In the genomic region with DNA sequence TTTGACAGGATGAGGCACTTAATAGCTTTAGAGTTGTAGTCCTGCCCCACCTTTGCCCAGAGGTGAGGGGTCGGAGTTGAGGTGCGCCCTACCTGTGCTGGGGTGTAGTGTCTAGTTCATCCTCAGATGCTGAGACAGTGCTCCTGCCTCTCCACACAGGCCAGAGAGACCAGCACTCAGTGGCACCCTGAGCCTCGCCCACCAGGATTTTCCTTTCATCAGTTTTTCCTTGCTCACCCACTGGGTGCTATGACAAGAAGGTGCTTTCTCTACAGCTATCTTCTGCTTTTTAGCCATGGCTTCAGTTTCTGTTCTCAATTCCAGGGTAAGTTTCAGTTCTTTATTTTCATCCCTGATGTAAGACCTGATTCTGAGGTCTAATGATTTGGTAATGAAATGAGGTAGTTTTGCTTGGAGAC, we compare ENCODE assay signal across 1 cellular context.
TF ChIP-seq lines count a peak whose summit lies in the region.

No MANE protein-coding gene starts in this region.

TF ChIP-seq in GM12878, 131 proteins besides CTCF, POLR2A, EP300 and RAD21 (continued from another document and continues in another):
- TF ChIP-seq, protein P1, sequence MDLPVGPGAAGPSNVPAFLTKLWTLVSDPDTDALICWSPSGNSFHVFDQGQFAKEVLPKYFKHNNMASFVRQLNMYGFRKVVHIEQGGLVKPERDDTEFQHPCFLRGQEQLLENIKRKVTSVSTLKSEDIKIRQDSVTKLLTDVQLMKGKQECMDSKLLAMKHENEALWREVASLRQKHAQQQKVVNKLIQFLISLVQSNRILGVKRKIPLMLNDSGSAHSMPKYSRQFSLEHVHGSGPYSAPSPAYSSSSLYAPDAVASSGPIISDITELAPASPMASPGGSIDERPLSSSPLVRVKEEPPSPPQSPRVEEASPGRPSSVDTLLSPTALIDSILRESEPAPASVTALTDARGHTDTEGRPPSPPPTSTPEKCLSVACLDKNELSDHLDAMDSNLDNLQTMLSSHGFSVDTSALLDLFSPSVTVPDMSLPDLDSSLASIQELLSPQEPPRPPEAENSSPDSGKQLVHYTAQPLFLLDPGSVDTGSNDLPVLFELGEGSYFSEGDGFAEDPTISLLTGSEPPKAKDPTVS (IDR thresholded peaks at IDR 0.05; ENCODE audit: low read depth, low read length) = no peak
- TF ChIP-seq LARP7 (IDR thresholded peaks at IDR 0.05) = no peak
- TF ChIP-seq GATAD2B (conservative IDR thresholded peaks at IDR 0.05; ENCODE audit: low read depth) = peak; percentile 95
- TF ChIP-seq HDAC6 (IDR thresholded peaks at IDR 0.05; ENCODE audit: unreplicated experiment) = no peak
- peak; percentile 90 for TF ChIP-seq CREB1 (IDR thresholded peaks at IDR 0.05; ENCODE audit: low read depth)
- TF ChIP-seq, protein P2, sequence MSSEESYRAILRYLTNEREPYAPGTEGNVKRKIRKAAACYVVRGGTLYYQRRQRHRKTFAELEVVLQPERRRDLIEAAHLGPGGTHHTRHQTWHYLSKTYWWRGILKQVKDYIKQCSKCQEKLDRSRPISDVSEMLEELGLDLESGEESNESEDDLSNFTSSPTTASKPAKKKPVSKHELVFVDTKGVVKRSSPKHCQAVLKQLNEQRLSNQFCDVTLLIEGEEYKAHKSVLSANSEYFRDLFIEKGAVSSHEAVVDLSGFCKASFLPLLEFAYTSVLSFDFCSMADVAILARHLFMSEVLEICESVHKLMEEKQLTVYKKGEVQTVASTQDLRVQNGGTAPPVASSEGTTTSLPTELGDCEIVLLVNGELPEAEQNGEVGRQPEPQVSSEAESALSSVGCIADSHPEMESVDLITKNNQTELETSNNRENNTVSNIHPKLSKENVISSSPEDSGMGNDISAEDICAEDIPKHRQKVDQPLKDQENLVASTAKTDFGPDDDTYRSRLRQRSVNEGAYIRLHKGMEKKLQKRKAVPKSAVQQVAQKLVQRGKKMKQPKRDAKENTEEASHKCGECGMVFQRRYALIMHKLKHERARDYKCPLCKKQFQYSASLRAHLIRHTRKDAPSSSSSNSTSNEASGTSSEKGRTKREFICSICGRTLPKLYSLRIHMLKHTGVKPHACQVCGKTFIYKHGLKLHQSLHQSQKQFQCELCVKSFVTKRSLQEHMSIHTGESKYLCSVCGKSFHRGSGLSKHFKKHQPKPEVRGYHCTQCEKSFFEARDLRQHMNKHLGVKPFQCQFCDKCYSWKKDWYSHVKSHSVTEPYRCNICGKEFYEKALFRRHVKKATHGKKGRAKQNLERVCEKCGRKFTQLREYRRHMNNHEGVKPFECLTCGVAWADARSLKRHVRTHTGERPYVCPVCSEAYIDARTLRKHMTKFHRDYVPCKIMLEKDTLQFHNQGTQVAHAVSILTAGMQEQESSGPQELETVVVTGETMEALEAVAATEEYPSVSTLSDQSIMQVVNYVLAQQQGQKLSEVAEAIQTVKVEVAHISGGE (CRISPR knock-in tag; IDR thresholded peaks at IDR 0.05) = no peak
- TF ChIP-seq, protein P3, sequence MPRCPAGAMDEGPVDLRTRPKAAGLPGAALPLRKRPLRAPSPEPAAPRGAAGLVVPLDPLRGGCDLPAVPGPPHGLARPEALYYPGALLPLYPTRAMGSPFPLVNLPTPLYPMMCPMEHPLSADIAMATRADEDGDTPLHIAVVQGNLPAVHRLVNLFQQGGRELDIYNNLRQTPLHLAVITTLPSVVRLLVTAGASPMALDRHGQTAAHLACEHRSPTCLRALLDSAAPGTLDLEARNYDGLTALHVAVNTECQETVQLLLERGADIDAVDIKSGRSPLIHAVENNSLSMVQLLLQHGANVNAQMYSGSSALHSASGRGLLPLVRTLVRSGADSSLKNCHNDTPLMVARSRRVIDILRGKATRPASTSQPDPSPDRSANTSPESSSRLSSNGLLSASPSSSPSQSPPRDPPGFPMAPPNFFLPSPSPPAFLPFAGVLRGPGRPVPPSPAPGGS (IDR thresholded peaks at IDR 0.05; ENCODE audit: borderline replicate concordance, insufficient read depth, low read depth, low read length, poor library complexity, severe bottlenecking) = peak; percentile 43
- TF ChIP-seq ZNF207 (IDR thresholded peaks at IDR 0.05; ENCODE audit: borderline replicate concordance) = no peak
- no peak for TF ChIP-seq CBFB (IDR thresholded peaks at IDR 0.05; ENCODE audit: low read depth)
- peak; percentile 91 for TF ChIP-seq BMI1 (IDR thresholded peaks at IDR 0.05; ENCODE audit: borderline replicate concordance)
- TF ChIP-seq, protein P4, sequence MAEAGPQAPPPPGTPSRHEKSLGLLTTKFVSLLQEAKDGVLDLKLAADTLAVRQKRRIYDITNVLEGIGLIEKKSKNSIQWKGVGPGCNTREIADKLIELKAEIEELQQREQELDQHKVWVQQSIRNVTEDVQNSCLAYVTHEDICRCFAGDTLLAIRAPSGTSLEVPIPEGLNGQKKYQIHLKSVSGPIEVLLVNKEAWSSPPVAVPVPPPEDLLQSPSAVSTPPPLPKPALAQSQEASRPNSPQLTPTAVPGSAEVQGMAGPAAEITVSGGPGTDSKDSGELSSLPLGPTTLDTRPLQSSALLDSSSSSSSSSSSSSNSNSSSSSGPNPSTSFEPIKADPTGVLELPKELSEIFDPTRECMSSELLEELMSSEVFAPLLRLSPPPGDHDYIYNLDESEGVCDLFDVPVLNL (IDR thresholded peaks at IDR 0.05; ENCODE audit: low read depth, low read length) = no peak
- peak; percentile 96 for TF ChIP-seq BCL11A (IDR thresholded peaks at IDR 0.05; ENCODE audit: low read depth, low read length)
- TF ChIP-seq NFXL1 (IDR thresholded peaks at IDR 0.05; ENCODE audit: borderline replicate concordance) = no peak
- TF ChIP-seq MXI1 (IDR thresholded peaks at IDR 0.05; ENCODE audit: low read depth, low read length) = no peak; the same call in 1 of the 2 replicates
- no peak for TF ChIP-seq SMAD1 (IDR thresholded peaks at IDR 0.05; ENCODE audit: low read depth, partially characterized antibody)
- peak; percentile 92 for TF ChIP-seq NFIC (IDR thresholded peaks at IDR 0.05; ENCODE audit: low read depth, low read length)
- no peak for TF ChIP-seq NR2C2 (IDR thresholded peaks at IDR 0.05; ENCODE audit: borderline replicate concordance, control insufficient read depth, insufficient read length, low read depth)
- TF ChIP-seq CREM (IDR thresholded peaks at IDR 0.05; ENCODE audit: low read depth) = peak; percentile 95
- no peak for TF ChIP-seq SREBF1 (IDR thresholded peaks at IDR 0.05; ENCODE audit: low read length)
- TF ChIP-seq, protein P5, sequence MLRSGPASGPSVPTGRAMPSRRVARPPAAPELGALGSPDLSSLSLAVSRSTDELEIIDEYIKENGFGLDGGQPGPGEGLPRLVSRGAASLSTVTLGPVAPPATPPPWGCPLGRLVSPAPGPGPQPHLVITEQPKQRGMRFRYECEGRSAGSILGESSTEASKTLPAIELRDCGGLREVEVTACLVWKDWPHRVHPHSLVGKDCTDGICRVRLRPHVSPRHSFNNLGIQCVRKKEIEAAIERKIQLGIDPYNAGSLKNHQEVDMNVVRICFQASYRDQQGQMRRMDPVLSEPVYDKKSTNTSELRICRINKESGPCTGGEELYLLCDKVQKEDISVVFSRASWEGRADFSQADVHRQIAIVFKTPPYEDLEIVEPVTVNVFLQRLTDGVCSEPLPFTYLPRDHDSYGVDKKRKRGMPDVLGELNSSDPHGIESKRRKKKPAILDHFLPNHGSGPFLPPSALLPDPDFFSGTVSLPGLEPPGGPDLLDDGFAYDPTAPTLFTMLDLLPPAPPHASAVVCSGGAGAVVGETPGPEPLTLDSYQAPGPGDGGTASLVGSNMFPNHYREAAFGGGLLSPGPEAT (IDR thresholded peaks at IDR 0.05; ENCODE audit: low read depth) = peak; percentile 98
- peak; percentile 54 for TF ChIP-seq RELA (IDR thresholded peaks at IDR 0.05; ENCODE audit: borderline replicate concordance, partially characterized antibody)
- TF ChIP-seq, protein P6, sequence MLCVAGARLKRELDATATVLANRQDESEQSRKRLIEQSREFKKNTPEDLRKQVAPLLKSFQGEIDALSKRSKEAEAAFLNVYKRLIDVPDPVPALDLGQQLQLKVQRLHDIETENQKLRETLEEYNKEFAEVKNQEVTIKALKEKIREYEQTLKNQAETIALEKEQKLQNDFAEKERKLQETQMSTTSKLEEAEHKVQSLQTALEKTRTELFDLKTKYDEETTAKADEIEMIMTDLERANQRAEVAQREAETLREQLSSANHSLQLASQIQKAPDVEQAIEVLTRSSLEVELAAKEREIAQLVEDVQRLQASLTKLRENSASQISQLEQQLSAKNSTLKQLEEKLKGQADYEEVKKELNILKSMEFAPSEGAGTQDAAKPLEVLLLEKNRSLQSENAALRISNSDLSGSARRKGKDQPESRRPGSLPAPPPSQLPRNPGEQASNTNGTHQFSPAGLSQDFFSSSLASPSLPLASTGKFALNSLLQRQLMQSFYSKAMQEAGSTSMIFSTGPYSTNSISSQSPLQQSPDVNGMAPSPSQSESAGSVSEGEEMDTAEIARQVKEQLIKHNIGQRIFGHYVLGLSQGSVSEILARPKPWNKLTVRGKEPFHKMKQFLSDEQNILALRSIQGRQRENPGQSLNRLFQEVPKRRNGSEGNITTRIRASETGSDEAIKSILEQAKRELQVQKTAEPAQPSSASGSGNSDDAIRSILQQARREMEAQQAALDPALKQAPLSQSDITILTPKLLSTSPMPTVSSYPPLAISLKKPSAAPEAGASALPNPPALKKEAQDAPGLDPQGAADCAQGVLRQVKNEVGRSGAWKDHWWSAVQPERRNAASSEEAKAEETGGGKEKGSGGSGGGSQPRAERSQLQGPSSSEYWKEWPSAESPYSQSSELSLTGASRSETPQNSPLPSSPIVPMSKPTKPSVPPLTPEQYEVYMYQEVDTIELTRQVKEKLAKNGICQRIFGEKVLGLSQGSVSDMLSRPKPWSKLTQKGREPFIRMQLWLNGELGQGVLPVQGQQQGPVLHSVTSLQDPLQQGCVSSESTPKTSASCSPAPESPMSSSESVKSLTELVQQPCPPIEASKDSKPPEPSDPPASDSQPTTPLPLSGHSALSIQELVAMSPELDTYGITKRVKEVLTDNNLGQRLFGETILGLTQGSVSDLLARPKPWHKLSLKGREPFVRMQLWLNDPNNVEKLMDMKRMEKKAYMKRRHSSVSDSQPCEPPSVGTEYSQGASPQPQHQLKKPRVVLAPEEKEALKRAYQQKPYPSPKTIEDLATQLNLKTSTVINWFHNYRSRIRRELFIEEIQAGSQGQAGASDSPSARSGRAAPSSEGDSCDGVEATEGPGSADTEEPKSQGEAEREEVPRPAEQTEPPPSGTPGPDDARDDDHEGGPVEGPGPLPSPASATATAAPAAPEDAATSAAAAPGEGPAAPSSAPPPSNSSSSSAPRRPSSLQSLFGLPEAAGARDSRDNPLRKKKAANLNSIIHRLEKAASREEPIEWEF (IDR thresholded peaks at IDR 0.05; ENCODE audit: insufficient replicate concordance, low read depth, low read length) = no peak
- TF ChIP-seq SPI1 (IDR thresholded peaks at IDR 0.05; ENCODE audit: borderline replicate concordance, insufficient read depth, low read depth, low read length) = peak; percentile 97
- no peak for TF ChIP-seq MYC (IDR thresholded peaks at IDR 0.05; ENCODE audit: insufficient read depth, insufficient read length, insufficient replicate concordance, low read length, severe bottlenecking)
- peak; percentile 97 for TF ChIP-seq MTA2 (IDR thresholded peaks at IDR 0.05; ENCODE audit: low read depth)
- TF ChIP-seq FOXM1 (IDR thresholded peaks at IDR 0.05; ENCODE audit: low read depth, low read length) = peak; percentile 91; the same call in 1 of the 2 replicates
- TF ChIP-seq, protein P7, sequence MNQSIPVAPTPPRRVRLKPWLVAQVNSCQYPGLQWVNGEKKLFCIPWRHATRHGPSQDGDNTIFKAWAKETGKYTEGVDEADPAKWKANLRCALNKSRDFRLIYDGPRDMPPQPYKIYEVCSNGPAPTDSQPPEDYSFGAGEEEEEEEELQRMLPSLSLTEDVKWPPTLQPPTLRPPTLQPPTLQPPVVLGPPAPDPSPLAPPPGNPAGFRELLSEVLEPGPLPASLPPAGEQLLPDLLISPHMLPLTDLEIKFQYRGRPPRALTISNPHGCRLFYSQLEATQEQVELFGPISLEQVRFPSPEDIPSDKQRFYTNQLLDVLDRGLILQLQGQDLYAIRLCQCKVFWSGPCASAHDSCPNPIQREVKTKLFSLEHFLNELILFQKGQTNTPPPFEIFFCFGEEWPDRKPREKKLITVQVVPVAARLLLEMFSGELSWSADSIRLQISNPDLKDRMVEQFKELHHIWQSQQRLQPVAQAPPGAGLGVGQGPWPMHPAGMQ (IDR thresholded peaks at IDR 0.05; ENCODE audit: borderline replicate concordance) = no peak
- no peak for TF ChIP-seq HCFC1 (IDR thresholded peaks at IDR 0.05; ENCODE audit: low read length)
- TF ChIP-seq MTA3 (IDR thresholded peaks at IDR 0.05; ENCODE audit: borderline replicate concordance, low read length) = no peak; the same call in 1 of the 2 replicates
- TF ChIP-seq SRF (IDR thresholded peaks at IDR 0.05; ENCODE audit: low read depth in 2 of 2, low read length in 2 of 2) = peak in 1 of 2 experiments; percentile 39; a peak in 1 of 4 replicates
- TF ChIP-seq KLF5 (IDR thresholded peaks at IDR 0.05; ENCODE audit: partially characterized antibody) = peak; percentile 26
- TF ChIP-seq SIX5 (IDR thresholded peaks at IDR 0.05; ENCODE audit: low read depth, low read length, severe bottlenecking) = no peak
- TF ChIP-seq, protein P8, sequence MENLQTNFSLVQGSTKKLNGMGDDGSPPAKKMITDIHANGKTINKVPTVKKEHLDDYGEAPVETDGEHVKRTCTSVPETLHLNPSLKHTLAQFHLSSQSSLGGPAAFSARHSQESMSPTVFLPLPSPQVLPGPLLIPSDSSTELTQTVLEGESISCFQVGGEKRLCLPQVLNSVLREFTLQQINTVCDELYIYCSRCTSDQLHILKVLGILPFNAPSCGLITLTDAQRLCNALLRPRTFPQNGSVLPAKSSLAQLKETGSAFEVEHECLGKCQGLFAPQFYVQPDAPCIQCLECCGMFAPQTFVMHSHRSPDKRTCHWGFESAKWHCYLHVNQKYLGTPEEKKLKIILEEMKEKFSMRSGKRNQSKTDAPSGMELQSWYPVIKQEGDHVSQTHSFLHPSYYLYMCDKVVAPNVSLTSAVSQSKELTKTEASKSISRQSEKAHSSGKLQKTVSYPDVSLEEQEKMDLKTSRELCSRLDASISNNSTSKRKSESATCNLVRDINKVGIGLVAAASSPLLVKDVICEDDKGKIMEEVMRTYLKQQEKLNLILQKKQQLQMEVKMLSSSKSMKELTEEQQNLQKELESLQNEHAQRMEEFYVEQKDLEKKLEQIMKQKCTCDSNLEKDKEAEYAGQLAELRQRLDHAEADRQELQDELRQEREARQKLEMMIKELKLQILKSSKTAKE (IDR thresholded peaks at IDR 0.05; ENCODE audit: low read depth, poor library complexity, severe bottlenecking) = peak; percentile 62
- TF ChIP-seq ETV6 (conservative IDR thresholded peaks at IDR 0.05 in 1 of 2, IDR thresholded peaks at IDR 0.05 in 1 of 2; ENCODE audit: borderline replicate concordance in 1 of 2, low read depth in 1 of 2) = peak in 1 of 2 experiments; percentile 87; a peak in 2 of 4 replicates
- peak; percentile 89 for TF ChIP-seq ZNF217 (IDR thresholded peaks at IDR 0.05)
- TF ChIP-seq JUNB (IDR thresholded peaks at IDR 0.05) = peak; percentile 84
- TF ChIP-seq JUND (IDR thresholded peaks at IDR 0.05; ENCODE audit: low read depth, low read length) = no peak
- TF ChIP-seq ZNF274 (IDR thresholded peaks at IDR 0.05; ENCODE audit: insufficient read depth, insufficient read length) = no peak
- TF ChIP-seq, protein P9, sequence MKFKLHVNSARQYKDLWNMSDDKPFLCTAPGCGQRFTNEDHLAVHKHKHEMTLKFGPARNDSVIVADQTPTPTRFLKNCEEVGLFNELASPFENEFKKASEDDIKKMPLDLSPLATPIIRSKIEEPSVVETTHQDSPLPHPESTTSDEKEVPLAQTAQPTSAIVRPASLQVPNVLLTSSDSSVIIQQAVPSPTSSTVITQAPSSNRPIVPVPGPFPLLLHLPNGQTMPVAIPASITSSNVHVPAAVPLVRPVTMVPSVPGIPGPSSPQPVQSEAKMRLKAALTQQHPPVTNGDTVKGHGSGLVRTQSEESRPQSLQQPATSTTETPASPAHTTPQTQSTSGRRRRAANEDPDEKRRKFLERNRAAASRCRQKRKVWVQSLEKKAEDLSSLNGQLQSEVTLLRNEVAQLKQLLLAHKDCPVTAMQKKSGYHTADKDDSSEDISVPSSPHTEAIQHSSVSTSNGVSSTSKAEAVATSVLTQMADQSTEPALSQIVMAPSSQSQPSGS (IDR thresholded peaks at IDR 0.05; ENCODE audit: low read length) = peak; percentile 95
